Comparison of ENCODE assay signal across 19 cellular contexts in genomic region chr18:9831046-9831722, GRCh38. TPM values are rescaled to one million over a fixed set of nuclear protein-coding genes. Genes with fewer than 3 reads are reported as not detected.
DNase-seq lines count a peak whose midpoint lies in the region; ATAC-seq and TF ChIP-seq lines count a peak whose summit lies in the region.
"Had no signal": no experiment of that assay in that cellular context is flagged by ENCODE, and none has a peak within 500 bp of the region (broad histone marks: within the 10 kb centered on the region; RNA-seq: fewer than 3 reads in every experiment).

No MANE protein-coding gene starts in this region.

- H3K4me1 Mint-ChIP-seq in dendritic cell treated with granulocyte-macrophage colony-stimulating factor and Interleukin-4, amounts not matched to agents 40 ng/mL and 50 ng/mL, for 4 days (ENCODE audit: low read depth): peaks cover 42% of the 10 kb centered on the region
- H3K4me1 Mint-ChIP-seq in memory B cell (peaks cover 27% of the 10 kb centered on the region), mesothelial cell of epicardium (peaks cover 31% of the 10 kb centered on the region)

- H3K27ac ChIP-seq in cardiac muscle cell: no peak overlapping the region
- peak overlapping the region in 5 of 12 donors; percentile 9 to 55 (median 48) for H3K27ac ChIP-seq in heart left ventricle
- peak overlapping the region in 3 of 4 donors; percentile 22 to 33 (median 32) for H3K27ac ChIP-seq in upper lobe of left lung

- no peaks in the 10 kb centered on the region for H3K27me3 Mint-ChIP-seq in dendritic cell treated with granulocyte-macrophage colony-stimulating factor and Interleukin-4, amounts not matched to agents 40 ng/mL and 50 ng/mL, for 4 days
- H3K27me3 Mint-ChIP-seq in memory B cell: no peaks in the 10 kb centered on the region
- H3K27me3 Mint-ChIP-seq in mesothelial cell of epicardium (ENCODE audit: low read depth): peaks cover 3% of the 10 kb centered on the region

- ATAC-seq in heart left ventricle (no peak), memory B cell (ENCODE audit: low read depth) (peak; percentile 31), upper lobe of left lung (ENCODE audit: low FRiP score in 2 of 2) (no peak), GM21576 (IDR thresholded peaks at IDR 0.05; ENCODE audit: unreplicated experiment) (no peak), SK-N-SH treated with all-trans-retinoic acid at 6 μM for 48 hours (no peak)
- ATAC-seq: activated T-cell treated with anti-CD3 and anti-CD28 coated beads, Interleukin-2, amount 50 U/mL, for 72 hours; naive thymus-derived CD8-positive, alpha-beta T cell had no signal

- H3K4me3 ChIP-seq in cardiac muscle cell: no peak overlapping the region
- no peak overlapping the region for H3K4me3 ChIP-seq in heart left ventricle
- H3K4me3 ChIP-seq in upper lobe of left lung: no peak overlapping the region
- H3K4me3 ChIP-seq: smooth muscle cell, stomach had no signal

- WGBS in heart left ventricle, 4 donors: 62 to 75% (median 67%) methylated on average over 13 of the region's 13 CpGs
- 82 to 92% methylated on average over 7 to 13 of the region's 13 CpGs for WGBS in upper lobe of left lung, 2 donors

- H3K36me3 ChIP-seq in cardiac muscle cell: no peaks in the 10 kb centered on the region
- H3K36me3 ChIP-seq in heart left ventricle: no peaks in the 10 kb centered on the region
- peaks cover 0 to 13% (median 4%) of the 10 kb centered on the region in 4 donors for H3K36me3 ChIP-seq in upper lobe of left lung

- TF ChIP-seq EP300 in upper lobe of left lung (IDR thresholded peaks at IDR 0.05): no peak

- DNase-seq in cardiac muscle cell (ENCODE audit: low read depth in 1 of 2, low spot score in 1 of 2): no peak
- DNase-seq in heart left ventricle: no peak
- no peak for DNase-seq in memory B cell (ENCODE audit: low spot score in 2 of 2)
- DNase-seq in upper lobe of left lung: peak in 1 of 2 donors; percentile 45
- no peak for DNase-seq in mesothelial cell of epicardium (ENCODE audit: low spot score in 2 of 2, unreplicated experiment in 2 of 2)
- DNase-seq: activated CD4-positive, alpha-beta T cell treated with anti-CD3 and anti-CD28 coated beads, Interleukin-2, amount 50 U/mL, for 48 hours; activated T-cell treated with anti-CD3 and anti-CD28 coated beads, Interleukin-2, amount 50 U/mL, for 72 hours; COR-L47; effector CD4-positive, alpha-beta T cell; left cardiac atrium; naive thymus-derived CD8-positive, alpha-beta T cell; NCI-H187 treated with DMSO at 0.1 percent for 48 hours; NCI-H774; SHP77; stomach had no signal

- no peak overlapping the region for H3K4me3 Mint-ChIP-seq in dendritic cell treated with granulocyte-macrophage colony-stimulating factor and Interleukin-4, amounts not matched to agents 40 ng/mL and 50 ng/mL, for 4 days
- H3K4me3 Mint-ChIP-seq in memory B cell (no peak overlapping the region), mesothelial cell of epicardium (no peak overlapping the region)
- H3K4me3 Mint-ChIP-seq: activated T-cell treated with anti-CD3 and anti-CD28 coated beads, Interleukin-2, amount 50 U/mL, for 72 hours; naive thymus-derived CD8-positive, alpha-beta T cell had no signal

- peak overlapping the region; percentile 36 for H3K27ac Mint-ChIP-seq in dendritic cell treated with granulocyte-macrophage colony-stimulating factor and Interleukin-4, amounts not matched to agents 40 ng/mL and 50 ng/mL, for 4 days
- H3K27ac Mint-ChIP-seq in memory B cell (peak overlapping the region; percentile 59), mesothelial cell of epicardium (no peak overlapping the region)
- H3K27ac Mint-ChIP-seq: activated T-cell treated with anti-CD3 and anti-CD28 coated beads, Interleukin-2, amount 50 U/mL, for 72 hours had no signal

- H3K9me3 ChIP-seq in cardiac muscle cell (ENCODE audit: low read depth): no peaks in the 10 kb centered on the region
- no peaks in the 10 kb centered on the region for H3K9me3 ChIP-seq in heart left ventricle
- H3K9me3 ChIP-seq in upper lobe of left lung: no peaks in the 10 kb centered on the region
- H3K9me3 ChIP-seq: stomach had no signal

- peaks cover 63% of the 10 kb centered on the region for H3K36me3 Mint-ChIP-seq in dendritic cell treated with granulocyte-macrophage colony-stimulating factor and Interleukin-4, amounts not matched to agents 40 ng/mL and 50 ng/mL, for 4 days (ENCODE audit: low read depth)
- H3K36me3 Mint-ChIP-seq in memory B cell (peaks cover 16% of the 10 kb centered on the region), mesothelial cell of epicardium (peaks cover 5% of the 10 kb centered on the region)
- H3K36me3 Mint-ChIP-seq: naive thymus-derived CD8-positive, alpha-beta T cell had no signal

- H3K9me3 Mint-ChIP-seq in dendritic cell treated with granulocyte-macrophage colony-stimulating factor and Interleukin-4, amounts not matched to agents 40 ng/mL and 50 ng/mL, for 4 days: no peaks in the 10 kb centered on the region
- H3K9me3 Mint-ChIP-seq in memory B cell (no peaks in the 10 kb centered on the region), mesothelial cell of epicardium (no peaks in the 10 kb centered on the region)
- H3K9me3 Mint-ChIP-seq: activated T-cell treated with anti-CD3 and anti-CD28 coated beads, Interleukin-2, amount 50 U/mL, for 72 hours had no signal

- H3K4me1 ChIP-seq in cardiac muscle cell (ENCODE audit: low read depth) (peaks cover 10% of the 10 kb centered on the region), heart left ventricle (peaks cover 0 to 34% (median 0%) of the 10 kb centered on the region in 12 donors), upper lobe of left lung (peaks cover 20 to 38% (median 30%) of the 10 kb centered on the region in 4 donors)

- H3K27me3 ChIP-seq in cardiac muscle cell: no peaks in the 10 kb centered on the region
- H3K27me3 ChIP-seq in heart left ventricle: no peaks in the 10 kb centered on the region
- H3K27me3 ChIP-seq in upper lobe of left lung: no peaks in the 10 kb centered on the region
- H3K27me3 ChIP-seq: stomach had no signal

- intact Hi-C loops in heart left ventricle (cut with DNase I): no loop called here
- intact Hi-C loops in dendritic cell treated with granulocyte-macrophage colony-stimulating factor and Interleukin-4, amounts not matched to agents 40 ng/mL and 50 ng/mL, for 4 days (cut with micrococcal nuclease): no loop called here

- TF ChIP-seq CTCF in cardiac muscle cell (IDR thresholded peaks at IDR 0.05; ENCODE audit: low read depth, low read length) (peak; percentile 42), heart left ventricle (IDR thresholded peaks at IDR 0.05) (peak in 3 of 12 donors; percentile 18 to 36 (median 18)), upper lobe of left lung (IDR thresholded peaks at IDR 0.05) (peak in 1 of 6 experiments; percentile 13), mesothelial cell of epicardium (IDR thresholded peaks at IDR 0.05; ENCODE audit: unreplicated experiment) (no peak)

- TF ChIP-seq POLR2A in heart left ventricle (IDR thresholded peaks at IDR 0.05) (no peak), upper lobe of left lung (IDR thresholded peaks at IDR 0.05) (no peak)

TF ChIP-seq in SK-N-SH treated with all-trans-retinoic acid at 6 μM for 48 hours, 23 proteins besides CTCF, POLR2A, EP300 and RAD21:
- TF ChIP-seq ESRRG (CRISPR knock-in tag; IDR thresholded peaks at IDR 0.05) (no peak), PATZ1 (CRISPR knock-in tag; IDR thresholded peaks at IDR 0.05; ENCODE audit: borderline replicate concordance) (no peak), ZFP3 (CRISPR knock-in tag; IDR thresholded peaks at IDR 0.05) (no peak), RARB (CRISPR knock-in tag; IDR thresholded peaks at IDR 0.05) (no peak), OSR1 (CRISPR knock-in tag; IDR thresholded peaks at IDR 0.05) (no peak), ZC3H10 (CRISPR knock-in tag; IDR thresholded peaks at IDR 0.05) (no peak), ZNF70 (CRISPR knock-in tag; IDR thresholded peaks at IDR 0.05) (no peak), ARNTL (CRISPR knock-in tag; IDR thresholded peaks at IDR 0.05; ENCODE audit: borderline replicate concordance, low read depth) (no peak), GLIS3 (CRISPR knock-in tag; IDR thresholded peaks at IDR 0.05) (no peak), TCF4 (CRISPR knock-in tag; IDR thresholded peaks at IDR 0.05; ENCODE audit: borderline replicate concordance) (no peak), ZFP30 (CRISPR knock-in tag; IDR thresholded peaks at IDR 0.05) (no peak), PPARA (CRISPR knock-in tag; IDR thresholded peaks at IDR 0.05; ENCODE audit: borderline replicate concordance) (no peak), CREB5 (CRISPR knock-in tag; IDR thresholded peaks at IDR 0.05; ENCODE audit: low read depth) (no peak)

RNA-seq across cellular contexts. Expression of gene TXNDC2, which starts 54.6 kb away (rescaled TPM):
- total RNA-seq in cardiac muscle cell: not detected in 2 replicates
- not detected in 2 replicates for polyA plus RNA-seq in cardiac muscle cell
- not detected for total RNA-seq in heart left ventricle
- under 1 TPM in 1 of 2 donors, not detected in 1; 0.03 TPM for polyA plus RNA-seq in heart left ventricle
- total RNA-seq in upper lobe of left lung: under 1 TPM in 3 of 6 donors, not detected in 3; 0.30 to 0.49 (median 0.33) TPM
- 0.29 TPM in 1 of 3 replicates, not detected in the others for total RNA-seq in mesothelial cell of epicardium
- total RNA-seq: activated T-cell treated with anti-CD3 and anti-CD28 coated beads, Interleukin-2, amount 50 U/mL, for 72 hours; naive thymus-derived CD8-positive, alpha-beta T cell had no signal
- polyA plus RNA-seq: naive thymus-derived CD8-positive, alpha-beta T cell; smooth muscle cell; stomach had no signal
